Comparison of ENCODE assay signal across 21 cellular contexts in genomic region chr3:28917895-28918294, GRCh38.
DNase-seq lines count a peak whose midpoint lies in the region; ATAC-seq, FAIRE-seq and TF ChIP-seq lines count a peak whose summit lies in the region.
"Had no signal": no experiment of that assay in that cellular context is flagged by ENCODE, and none has a peak within 500 bp of the region (broad histone marks: within the 10 kb centered on the region; RNA-seq: fewer than 3 reads in every experiment).

No MANE protein-coding gene starts in this region.

- no peak overlapping the region for H2BK15ac ChIP-seq in IMR-90 (ENCODE audit: low read depth, low read length)

- H4K20me1 ChIP-seq in IMR-90 (ENCODE audit: insufficient read depth, low read length) = no peaks in the 10 kb centered on the region

- BruUV-seq in IMR-90 (replicated peaks; lab: Mats Ljungman, UMichigan) (no TSS peak), A673 (replicated peaks; lab: Mats Ljungman, UMichigan) (no TSS peak)

- intact Hi-C loops in IMR-90 (cut with micrococcal nuclease) = loop anchor here (2.0 to 10.0 kb wide), 4 partner anchors 269 to 849 kb away; no protein-coding TSS in a partner anchor
- intact Hi-C loops in A673 (cut with micrococcal nuclease; ENCODE audit: unreplicated experiment) = loop anchor here (2.0 to 5.0 kb wide), 2 partner anchors 364 to 847 kb away; partner anchors contain the start of gene RBMS3

- TF ChIP-seq CTCF in IMR-90 (conservative IDR thresholded peaks at IDR 0.05; ENCODE audit: low read depth, low read length) (no peak), fibroblast of villous mesenchyme (IDR thresholded peaks at IDR 0.05; ENCODE audit: insufficient read depth, low read depth, low read length) (no peak), A673 (conservative IDR thresholded peaks at IDR 0.05; ENCODE audit: low read depth, low read length) (no peak)

- H2AK9ac ChIP-seq in IMR-90 (replicated peaks; ENCODE audit: low read depth, low read length, poor library complexity) = no peak overlapping the region

- peak; percentile 45 for FAIRE-seq in GM12891 (lab: Jason Lieb, UNC)

- H3K9ac ChIP-seq in IMR-90 (ENCODE audit: low read depth, low read length) = no peak overlapping the region

- H2AFZ ChIP-seq in IMR-90 (replicated peaks; ENCODE audit: low read length, poor library complexity) = no peak overlapping the region
- H2AFZ ChIP-seq: GM23338 had no signal

- H4K91ac ChIP-seq in IMR-90 (ENCODE audit: insufficient read depth, low read depth, low read length) = peak overlapping the region; percentile 38; the same call in 1 of the 2 replicates

- WGBS in IMR-90 (ENCODE audit: extremely low coverage in 2 of 2, insufficient read length in 1 of 2), 2 experiments = no CpG with 5 or more reads among the region's 3 CpGs

- H3K4me2 ChIP-seq in IMR-90 (ENCODE audit: low read depth, low read length) = no peak overlapping the region
- H3K4me2 ChIP-seq: GM23338 had no signal

- H3K27me3 ChIP-seq in IMR-90 (ENCODE audit: control insufficient read depth, insufficient read depth, low read length) = no peaks in the 10 kb centered on the region
- H3K27me3 ChIP-seq in A673 (replicated peaks; ENCODE audit: insufficient read depth, low read depth, low read length, poor library complexity) = no peaks in the 10 kb centered on the region
- H3K27me3 ChIP-seq: Peyer's patch had no signal

- CTCF ChIA-PET in IMR-90 (lab: Yijun Ruan, JAX) = interaction anchor here (1.7 kb wide), 1 partner anchor 148 kb away, joined by 3 read pairs; no protein-coding TSS in a partner anchor
- CTCF ChIA-PET in A673 (lab: Charles Lee) = no interaction called here

- H3K23ac ChIP-seq in IMR-90 (ENCODE audit: low read depth, low read length) = no peak overlapping the region

- no peak overlapping the region for H3K27ac ChIP-seq in IMR-90 (ENCODE audit: insufficient read depth, low read length)
- H3K27ac ChIP-seq in A673 (ENCODE audit: low read depth, low read length, poor library complexity, severe bottlenecking) = no peak overlapping the region
- H3K27ac ChIP-seq: HL-60 had no signal

- peak overlapping the region in 1 of 2 donors; percentile 42 for H3K27ac Mint-ChIP-seq in stimulated activated naive CD8-positive, alpha-beta T cell treated with anti-CD3 and anti-CD28 coated beads, Interleukin-15, amount 100 ng/mL, for 72 hours
- H3K27ac Mint-ChIP-seq: GM23338 had no signal

- POLR2A ChIA-PET in IMR-90 (lab: Charles Lee; ENCODE audit: unreplicated experiment) = no interaction called here
- POLR2A ChIA-PET in A673 (lab: Charles Lee; ENCODE audit: low non-redundant PET) = no interaction called here

- H3K4me3 ChIP-seq in IMR-90 (ENCODE audit: insufficient read depth, low read depth, low read length) (no peak overlapping the region), fibroblast of villous mesenchyme (ENCODE audit: low read depth, low read length) (no peak overlapping the region), A673 (ENCODE audit: low read depth, low read length, poor library complexity, severe bottlenecking) (no peak overlapping the region)
- H3K4me3 ChIP-seq: GM23338, Peyer's patch had no signal

- no peaks in the 10 kb centered on the region for H3K9me1 ChIP-seq in IMR-90 (ENCODE audit: insufficient read depth, low read length)

- no peak overlapping the region for H2BK120ac ChIP-seq in IMR-90 (ENCODE audit: low read depth, low read length)

- H3K36me3 ChIP-seq in IMR-90 (ENCODE audit: control insufficient read depth, insufficient read depth, low read length) (no peaks in the 10 kb centered on the region), A673 (ENCODE audit: insufficient read depth, low read length, poor library complexity, severe bottlenecking) (no peaks in the 10 kb centered on the region)
- H3K36me3 ChIP-seq: Peyer's patch had no signal

- no peak overlapping the region for H2BK5ac ChIP-seq in IMR-90 (ENCODE audit: low read depth, low read length, poor library complexity, severe bottlenecking)

- in situ Hi-C loops in IMR-90 (cut with MboI; ENCODE audit: low sequenced_read_pairs) = loop anchor here (10.0 kb wide), 2 partner anchors 367 to 847 kb away; partner anchors contain the start of gene RBMS3

- 0 out of 2 replicates have a peak overlapping the region, but pooled peaks have one; percentile 33 for H2BK20ac ChIP-seq in IMR-90 (ENCODE audit: low read depth, low read length)

- ATAC-seq in IMR-90 (ENCODE audit: low read depth) = peak; percentile 56
- no peak for ATAC-seq in stimulated activated naive CD8-positive, alpha-beta T cell treated with anti-CD3 and anti-CD28 coated beads, Interleukin-15, amount 100 ng/mL, for 72 hours
- ATAC-seq: GM23338 had no signal

- peaks cover 13% of the 10 kb centered on the region for H3K27me3 Mint-ChIP-seq in stimulated activated naive CD8-positive, alpha-beta T cell treated with anti-CD3 and anti-CD28 coated beads, Interleukin-15, amount 100 ng/mL, for 72 hours

- no peak overlapping the region for H3K14ac ChIP-seq in IMR-90 (replicated peaks; ENCODE audit: low read depth, low read length)

- peaks cover 4% of the 10 kb centered on the region for H3K4me1 ChIP-seq in IMR-90 (ENCODE audit: control insufficient read depth, insufficient read depth, low read length)
- peaks cover 12% of the 10 kb centered on the region for H3K4me1 ChIP-seq in A673 (ENCODE audit: insufficient read depth, low read length, poor library complexity, severe bottlenecking)
- H3K4me1 ChIP-seq: Peyer's patch had no signal

- no peak overlapping the region for H3K4ac ChIP-seq in IMR-90 (ENCODE audit: low read depth, low read length)

- H3K56ac ChIP-seq in IMR-90 (ENCODE audit: extremely low read depth, insufficient read depth, low read length) = no peak overlapping the region

- no peak overlapping the region for H4K5ac ChIP-seq in IMR-90 (ENCODE audit: low read depth, low read length)

- no peak overlapping the region for H4K8ac ChIP-seq in IMR-90 (ENCODE audit: low read depth in 2 of 2, low read length in 2 of 2)

- H2AK5ac ChIP-seq in IMR-90 (ENCODE audit: low read depth, low read length) = no peak overlapping the region

- TF ChIP-seq POLR2A in GM12891 (IDR thresholded peaks at IDR 0.05; ENCODE audit: low read depth, low read length) = no peak
- no peak for TF ChIP-seq POLR2A in IMR-90 (IDR thresholded peaks at IDR 0.05; ENCODE audit: low read depth, low read length)

- H3K79me1 ChIP-seq in IMR-90 (ENCODE audit: low read depth in 1 of 2, low read length in 2 of 2) = no peaks in the 10 kb centered on the region

- peaks cover 19% of the 10 kb centered on the region for H3K4me1 Mint-ChIP-seq in stimulated activated naive CD8-positive, alpha-beta T cell treated with anti-CD3 and anti-CD28 coated beads, Interleukin-15, amount 100 ng/mL, for 72 hours

- H3K9me3 ChIP-seq in IMR-90 (ENCODE audit: control insufficient read depth, insufficient read depth, low read length) (no peaks in the 10 kb centered on the region), A673 (ENCODE audit: low read depth, low read length, poor library complexity, severe bottlenecking) (no peaks in the 10 kb centered on the region)
- H3K9me3 ChIP-seq: Peyer's patch had no signal

- no peak for DNase-seq in GM12891 (ENCODE audit: insufficient read length, low spot score)
- DNase-seq in IMR-90 = peak; percentile 24
- DNase-seq in fibroblast of villous mesenchyme (ENCODE audit: low read depth) = peak; percentile 39
- no peak for DNase-seq in OCI-M2 (lab: John Stamatoyannopoulos, UW; ENCODE audit: unreplicated experiment)
- DNase-seq in A673 (ENCODE audit: low spot score) = no peak
- no peak for DNase-seq in stimulated activated naive CD8-positive, alpha-beta T cell treated with anti-CD3 and anti-CD28 coated beads, Interleukin-15, amount 100 ng/mL, for 72 hours
- no peak for DNase-seq in stimulated activated naive CD4-positive, alpha-beta T cell treated with Interleukin-2 at 50 U/mL for 16 hours (lab: John Stamatoyannopoulos, UW)
- DNase-seq: DMS153, DND-41, Karpas-422, MV-4-11, NCI-H1105, NCI-H1436 treated with DMSO at 0.1 percent for 48 hours, NCI-H1930, NCI-H2107, NCI-H524 treated with DMSO at 0.1 percent for 48 hours, NCI-H774, Peyer's patch, SHP77 treated with DMSO at 0.1 percent for 48 hours had no signal

- no peaks in the 10 kb centered on the region for H3K9me3 Mint-ChIP-seq in stimulated activated naive CD8-positive, alpha-beta T cell treated with anti-CD3 and anti-CD28 coated beads, Interleukin-15, amount 100 ng/mL, for 72 hours
- H3K9me3 Mint-ChIP-seq: GM23338 had no signal

- H3K4me3 Mint-ChIP-seq in stimulated activated naive CD8-positive, alpha-beta T cell treated with anti-CD3 and anti-CD28 coated beads, Interleukin-15, amount 100 ng/mL, for 72 hours = no peak overlapping the region
- H3K4me3 Mint-ChIP-seq: GM23338 had no signal

- dilution Hi-C loops in IMR-90 (cut with HindIII; ENCODE audit: low sequenced_read_pairs, unreplicated experiment) = no loop called here

- H3K18ac ChIP-seq in IMR-90 (ENCODE audit: low read depth, low read length) = no peak overlapping the region

- TF ChIP-seq RAD21 in IMR-90 (IDR thresholded peaks at IDR 0.05; ENCODE audit: low read length) = no peak

TF ChIP-seq in GM12891, 5 proteins besides CTCF, POLR2A, EP300 and RAD21:
- no peak for TF ChIP-seq PAX5 (IDR thresholded peaks at IDR 0.05; ENCODE audit: insufficient read depth, low read length, severe bottlenecking)
- TF ChIP-seq POU2F2 (IDR thresholded peaks at IDR 0.05; ENCODE audit: low read depth, low read length) = no peak
- no peak for TF ChIP-seq SPI1 (IDR thresholded peaks at IDR 0.05; ENCODE audit: low read depth, low read length)
- no peak for TF ChIP-seq TAF1 (IDR thresholded peaks at IDR 0.05; ENCODE audit: low read depth, low read length)
- TF ChIP-seq POLR2AphosphoS5 (IDR thresholded peaks at IDR 0.05; ENCODE audit: low read depth, low read length) = no peak

TF ChIP-seq in IMR-90, 13 proteins besides CTCF, POLR2A, EP300 and RAD21:
- TF ChIP-seq CHD1 (IDR thresholded peaks at IDR 0.05; ENCODE audit: low read depth, low read length) (no peak), MXI1 (IDR thresholded peaks at IDR 0.05; ENCODE audit: borderline replicate concordance, low read depth, low read length) (no peak), ELK1 (IDR thresholded peaks at IDR 0.05; ENCODE audit: borderline replicate concordance, low read depth, low read length) (no peak), BHLHE40 (IDR thresholded peaks at IDR 0.05; ENCODE audit: low read depth, low read length) (no peak), MAFK (IDR thresholded peaks at IDR 0.05; ENCODE audit: low read depth, low read length) (no peak), RCOR1 (IDR thresholded peaks at IDR 0.05; ENCODE audit: insufficient replicate concordance, low read length) (no peak), CEBPB (IDR thresholded peaks at IDR 0.05; ENCODE audit: low read depth, low read length) (no peak), MAZ (IDR thresholded peaks at IDR 0.05; ENCODE audit: borderline replicate concordance, low read depth, low read length) (no peak)

Comparison
In these comparisons a context has a peak if more than half of its experiments do, and no peak if none do; other contexts are left out.
1. DNase-seq: peak in IMR-90 (single experiment) and fibroblast of villous mesenchyme (single experiment); none in GM12891 (single experiment), OCI-M2 (single experiment), A673 (single experiment), stimulated activated naive CD8-positive, alpha-beta T cell treated with anti-CD3 and anti-CD28 coated beads, Interleukin-15, amount 100 ng/mL, for 72 hours (0 of 2) and stimulated activated naive CD4-positive, alpha-beta T cell treated with Interleukin-2 at 50 U/mL for 16 hours (single experiment).